ENCODE assay signal across 9 cellular contexts in the genomic region with DNA sequence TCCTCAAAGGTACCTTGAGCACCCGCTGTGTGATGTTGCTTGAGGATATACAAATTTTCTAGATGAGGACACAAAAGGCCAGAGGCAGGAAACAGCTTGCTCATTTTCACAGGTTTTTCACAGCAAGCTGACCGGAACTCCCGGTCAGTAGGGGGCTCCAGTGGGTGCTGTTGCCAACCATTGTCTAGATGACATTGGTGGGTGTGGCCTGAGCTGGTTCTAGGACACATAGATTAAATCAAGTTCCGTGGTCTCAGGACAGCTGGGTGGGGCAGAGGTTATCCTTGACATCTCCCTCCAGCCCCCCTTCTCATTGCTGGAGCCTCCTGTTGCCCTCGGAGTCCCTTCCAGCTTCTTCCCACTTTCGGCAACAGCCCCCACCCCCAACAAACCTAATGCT.
DNase-seq lines count a peak whose midpoint lies in the region; ATAC-seq, FAIRE-seq and TF ChIP-seq lines count a peak whose summit lies in the region.
"Had no signal": no experiment of that assay in that cellular context is flagged by ENCODE, and none has a peak within 500 bp of the region (broad histone marks: within the 10 kb centered on the region; RNA-seq: fewer than 3 reads in every experiment).

No MANE protein-coding gene starts in this region.

- TF ChIP-seq EP300 in sigmoid colon (IDR thresholded peaks at IDR 0.05) = no peak

- H3K79me2 ChIP-seq in fibroblast of lung (ENCODE audit: control insufficient read depth, insufficient read depth, low read length) = no peaks in the 10 kb centered on the region

- H3K27ac ChIP-seq in fibroblast of lung (ENCODE audit: insufficient read depth, low read length) (peak overlapping the region; percentile 89), sigmoid colon (peak overlapping the region in 3 of 4 donors; percentile 25 to 69 (median 57)), pancreas (peak overlapping the region in 2 of 4 donors; percentile 41 to 44)
- H3K27ac ChIP-seq: VCaP had no signal

- H3K27me3 ChIP-seq in fibroblast of lung (ENCODE audit: control insufficient read depth, insufficient read depth, low read length) (no peaks in the 10 kb centered on the region), sigmoid colon (no peaks in the 10 kb centered on the region), pancreas (no peaks in the 10 kb centered on the region)

- WGBS in sigmoid colon, 2 donors = 73 to 78% methylated on average over 6 of the region's 6 CpGs
- WGBS in pancreas, 2 donors = 50 to 56% methylated on average over 6 of the region's 6 CpGs

- H3K4me3 ChIP-seq in GM12875 (ENCODE audit: low read depth, low read length) (no peak overlapping the region), fibroblast of lung (replicated peaks in 1 of 4; ENCODE audit: control extremely low read depth in 1 of 4, insufficient read depth in 1 of 4, low read depth in 3 of 4, low read length in 4 of 4) (no peak overlapping the region), sigmoid colon (no peak overlapping the region), pancreas (no peak overlapping the region)

- no peaks in the 10 kb centered on the region for H3K36me3 ChIP-seq in fibroblast of lung (ENCODE audit: control insufficient read depth, insufficient read depth, low read length)
- H3K36me3 ChIP-seq in sigmoid colon = peaks cover 0 to 37% (median 13%) of the 10 kb centered on the region in 4 donors
- H3K36me3 ChIP-seq in pancreas = no peaks in the 10 kb centered on the region

- no peaks in the 10 kb centered on the region for H3K9me3 ChIP-seq in fibroblast of lung (ENCODE audit: control insufficient read depth, insufficient read depth, low read depth, low read length)
- no peaks in the 10 kb centered on the region for H3K9me3 ChIP-seq in sigmoid colon
- no peaks in the 10 kb centered on the region for H3K9me3 ChIP-seq in pancreas

- peak; percentile 56 for DNase-seq in RKO (ENCODE audit: low spot score)
- peak; percentile 14 to 19 for DNase-seq in fibroblast of lung (ENCODE audit: low read depth in 2 of 2)
- DNase-seq in sigmoid colon = peak; percentile 54
- no peak for DNase-seq in pancreas
- no peak for DNase-seq in foreskin melanocyte

- H3K4me1 ChIP-seq in fibroblast of lung (ENCODE audit: control insufficient read depth, extremely low read depth, insufficient read depth, low read length) = peaks cover 15% of the 10 kb centered on the region
- peaks cover 0 to 23% (median 14%) of the 10 kb centered on the region in 4 donors for H3K4me1 ChIP-seq in sigmoid colon
- H3K4me1 ChIP-seq in pancreas = no peaks in the 10 kb centered on the region

- intact Hi-C loops in sigmoid colon (cut with DNase I) (no loop called here), pancreas (cut with DNase I) (no loop called here)

- no peak for TF ChIP-seq POLR2A in sigmoid colon (IDR thresholded peaks at IDR 0.05)

- H2AFZ ChIP-seq in fibroblast of lung (ENCODE audit: low read length) = peak overlapping the region; percentile 58

- H3K9ac ChIP-seq in fibroblast of lung (ENCODE audit: insufficient read depth, low read length) = peak overlapping the region; percentile 5

- ATAC-seq in pancreas (no peak), HG03025 (IDR thresholded peaks at IDR 0.05; ENCODE audit: low FRiP score, unreplicated experiment) (no peak)
- ATAC-seq in activated CD4-positive, CD25-positive, alpha-beta regulatory T cell treated with anti-CD3 and anti-CD28 coated beads, Interleukin-2, amount 50 U/mL, for 24 hours = no peak

- 0 out of 2 replicates have a peak, but pooled peaks have one; percentile 8 for TF ChIP-seq CTCF in GM12875 (IDR thresholded peaks at IDR 0.05; ENCODE audit: borderline replicate concordance, insufficient read depth, low read depth, low read length)
- peak; percentile 19 to 48 for TF ChIP-seq CTCF in fibroblast of lung (conservative IDR thresholded peaks at IDR 0.05 in 1 of 2, IDR thresholded peaks at IDR 0.05 in 1 of 2; ENCODE audit: low read depth in 1 of 2, low read length in 2 of 2)
- TF ChIP-seq CTCF in sigmoid colon (IDR thresholded peaks at IDR 0.05) = no peak
- no peak for TF ChIP-seq CTCF in pancreas (IDR thresholded peaks at IDR 0.05)

- FAIRE-seq in pancreas (lab: Jason Lieb, UNC) = no peak

- H4K20me1 ChIP-seq in fibroblast of lung (ENCODE audit: control insufficient read depth, extremely low read depth, insufficient read depth, low read length) = no peaks in the 10 kb centered on the region

- peak overlapping the region; percentile 65 for H3K4me2 ChIP-seq in fibroblast of lung (ENCODE audit: extremely low read depth, insufficient read depth, low read length)

Comparison
In these comparisons a context has a peak if more than half of its experiments do, and no peak if none do; other contexts are left out.
1. CTCF ChIP-seq: peak in GM12875 (single experiment) and fibroblast of lung (2 of 2); none in sigmoid colon (0 of 4) and pancreas (0 of 4).
2. DNase-seq: peak in RKO (single experiment), fibroblast of lung (2 of 2) and sigmoid colon (single experiment); none in pancreas (0 of 6) and foreskin melanocyte (single experiment).